Comparison of ENCODE assay signal across 8 cellular contexts in genomic region chr19:679418-680286, GRCh38. TPM values are rescaled to one million over a fixed set of nuclear protein-coding genes. Genes with fewer than 3 reads are reported as not detected.
DNase-seq lines count a peak whose midpoint lies in the region; ATAC-seq and TF ChIP-seq lines count a peak whose summit lies in the region.

No MANE protein-coding gene starts in this region.

- H3K27ac ChIP-seq in body of pancreas (peak overlapping the region; percentile 83 to 93 (median 90)), iPS-18a (ENCODE audit: low read length) (no peak overlapping the region), sigmoid colon (peak overlapping the region; percentile 97 to 100 (median 98))

- WGBS in body of pancreas, 2 donors, result 0 to 4% methylated on average over 2 to 34 of the region's 69 CpGs
- 5% methylated on average over 69 of the region's 69 CpGs for WGBS in sigmoid colon, 2 donors

- no peak overlapping the region for H3K9ac ChIP-seq in iPS-18a (ENCODE audit: low read length)

- peak; percentile 75 for DNase-seq in activated CD8-positive, alpha-beta memory T cell treated with anti-CD3 and anti-CD28 coated beads for 24 hours
- DNase-seq in activated CD8-positive, alpha-beta memory T cell treated with anti-CD3 and anti-CD28 coated beads, Interleukin-2, amount 50 U/mL, for 4 hours, result no peak
- DNase-seq in body of pancreas (peak; percentile 58 to 72 (median 68)), sigmoid colon (peak; percentile 93)
- no peak for DNase-seq in effector CD4-positive, alpha-beta T cell

- no peaks in the 10 kb centered on the region for H3K27me3 ChIP-seq in body of pancreas
- peaks cover 26% of the 10 kb centered on the region for H3K27me3 ChIP-seq in iPS-18a (ENCODE audit: control insufficient read depth, insufficient read depth, low read length)
- no peaks in the 10 kb centered on the region for H3K27me3 ChIP-seq in sigmoid colon

- intact Hi-C loops in body of pancreas (cut with DNase I), result no loop called here
- intact Hi-C loops in sigmoid colon (cut with DNase I), result loop anchor here (2.0 to 5.0 kb wide), 3 partner anchors 15 to 423 kb away; partner anchors contain the start of genes GPX4 and PALM

- TF ChIP-seq EP300 in sigmoid colon (IDR thresholded peaks at IDR 0.05), result peak in 2 of 4 donors; percentile 77 to 97

- H3K4me3 ChIP-seq in body of pancreas, result peak overlapping the region; percentile 52 to 55
- peak overlapping the region; percentile 49 for H3K4me3 ChIP-seq in iPS-18a (ENCODE audit: low read length)
- H3K4me3 ChIP-seq in sigmoid colon, result peak overlapping the region; percentile 67 to 96 (median 84)

- H3K36me3 ChIP-seq in body of pancreas (replicated peaks in 1 of 2; ENCODE audit: insufficient read depth in 1 of 2, low read depth in 2 of 2), result no peaks in the 10 kb centered on the region
- no peaks in the 10 kb centered on the region for H3K36me3 ChIP-seq in iPS-18a (ENCODE audit: control insufficient read depth, low read depth, low read length)
- H3K36me3 ChIP-seq in sigmoid colon, result peaks cover 0 to 7% (median 0%) of the 10 kb centered on the region in 4 donors

- no peak for TF ChIP-seq POLR2A in body of pancreas (IDR thresholded peaks at IDR 0.05)
- no peak for TF ChIP-seq POLR2A in sigmoid colon (IDR thresholded peaks at IDR 0.05)

- no peak for TF ChIP-seq CTCF in body of pancreas (IDR thresholded peaks at IDR 0.05)
- no peak for TF ChIP-seq CTCF in sigmoid colon (IDR thresholded peaks at IDR 0.05)

- peak; percentile 11 for ATAC-seq in HG02852 (IDR thresholded peaks at IDR 0.05; ENCODE audit: unreplicated experiment)
- peak; percentile 12 for ATAC-seq in body of pancreas

- peaks cover 39% of the 10 kb centered on the region for H3K4me1 ChIP-seq in body of pancreas
- H3K4me1 ChIP-seq in iPS-18a (ENCODE audit: control insufficient read depth, low read depth, low read length), result no peaks in the 10 kb centered on the region
- peaks cover 0 to 49% (median 43%) of the 10 kb centered on the region in 4 donors for H3K4me1 ChIP-seq in sigmoid colon

- no peaks in the 10 kb centered on the region for H3K9me3 ChIP-seq in body of pancreas
- no peaks in the 10 kb centered on the region for H3K9me3 ChIP-seq in iPS-18a (ENCODE audit: control insufficient read depth, low read depth, low read length)
- no peaks in the 10 kb centered on the region for H3K9me3 ChIP-seq in sigmoid colon

TF ChIP-seq in PFSK-1, 5 proteins besides CTCF, POLR2A, EP300 and RAD21:
- TF ChIP-seq TAF1 (IDR thresholded peaks at IDR 0.05; ENCODE audit: borderline replicate concordance, insufficient read depth, low read length) (no peak), FOXP2 (optimal IDR thresholded peaks at IDR 0.05; ENCODE audit: borderline replicate concordance, extremely low read depth, extremely low read length, insufficient read depth) (peak; percentile 10)

RNA-seq across cellular contexts. Expression of gene FSTL3, which starts 3.5 kb away (rescaled TPM):
- 29.8 TPM for polyA plus RNA-seq in PFSK-1 (2012; ENCODE audit: insufficient read length, low read depth)
- total RNA-seq in body of pancreas (100 to 1,000 TPM in 1 of 2 donors, 10 to 100 TPM in 1; 72.4 to 236 TPM), sigmoid colon (100 to 1,000 TPM in 2 of 4 donors, 10 to 100 TPM in 2; 35.7 to 118 (median 107) TPM)
- polyA plus RNA-seq in sigmoid colon, result 10 to 100 TPM in 1 of 3 donors, 1 to 10 TPM in 2; 1.6 to 17.8 (median 6.0) TPM

RNA-seq across cellular contexts. Expression of gene PRSS57, which starts 15.6 kb away (rescaled TPM):
- not detected for polyA plus RNA-seq in PFSK-1 (2012; ENCODE audit: insufficient read length, low read depth)
- total RNA-seq in body of pancreas (not detected), sigmoid colon (not detected)
- polyA plus RNA-seq in sigmoid colon, result under 1 TPM in 1 of 3 donors, not detected in 2; 0.15 TPM

RNA-seq across cellular contexts. Expression of gene RNF126, which starts 16.6 kb away (rescaled TPM):
- 151 TPM for polyA plus RNA-seq in PFSK-1 (2012; ENCODE audit: insufficient read length, low read depth)
- total RNA-seq in body of pancreas, result 10 to 100 TPM; 23.3 to 45.8 TPM
- 10 to 100 TPM; 39.2 to 57.1 (median 55.5) TPM for total RNA-seq in sigmoid colon
- 10 to 100 TPM; 33.5 to 58.8 (median 35.4) TPM for polyA plus RNA-seq in sigmoid colon

RNA-seq across cellular contexts. Expression of gene PALM, which starts 29.1 kb away (rescaled TPM):
- polyA plus RNA-seq in PFSK-1 (2012; ENCODE audit: insufficient read length, low read depth), result 33.1 TPM
- total RNA-seq in body of pancreas (10 to 100 TPM; 14.8 to 32.6 TPM), sigmoid colon (10 to 100 TPM; 30.4 to 91.4 (median 35.9) TPM)
- 10 to 100 TPM in 2 of 3 donors, 1 to 10 TPM in 1; 3.0 to 21.0 (median 12.5) TPM for polyA plus RNA-seq in sigmoid colon

RNA-seq across cellular contexts. Expression of gene FGF22, which starts 40.0 kb away (rescaled TPM):
- 1.0 TPM for polyA plus RNA-seq in PFSK-1 (2012; ENCODE audit: insufficient read length, low read depth)
- total RNA-seq in body of pancreas (not detected), sigmoid colon (1 to 10 TPM in 1 of 4 donors, under 1 TPM in 1, not detected in 2; 0.99 to 1.7 TPM)
- polyA plus RNA-seq in sigmoid colon, result under 1 TPM in 1 of 3 donors, not detected in 2; 0.20 TPM

Comparison
In these comparisons a context has a peak if more than half of its experiments do, and no peak if none do; other contexts are left out.
1. DNase-seq: peak in activated CD8-positive, alpha-beta memory T cell treated with anti-CD3 and anti-CD28 coated beads for 24 hours (single experiment), body of pancreas (4 of 4) and sigmoid colon (single experiment); none in activated CD8-positive, alpha-beta memory T cell treated with anti-CD3 and anti-CD28 coated beads, Interleukin-2, amount 50 U/mL, for 4 hours (single experiment) and effector CD4-positive, alpha-beta T cell (single experiment).
2. Peak in every context shown above with its lines, with median percentiles within 50 percentile points of each other: H3K4me3 ChIP-seq.